In genomic region chr1:159011701-159012100, GRCh38 we compare ENCODE assay signal across 9 cellular contexts. TPM values are rescaled to one million over a fixed set of nuclear protein-coding genes. Genes with fewer than 3 reads are reported as not detected.
DNase-seq lines count a peak whose midpoint lies in the region; ATAC-seq and TF ChIP-seq lines count a peak whose summit lies in the region.
"Had no signal": no experiment of that assay in that cellular context is flagged by ENCODE, and none has a peak within 500 bp of the region (broad histone marks: within the 10 kb centered on the region; RNA-seq: fewer than 3 reads in every experiment).

No MANE protein-coding gene starts in this region.

- H3K36me3 Mint-ChIP-seq in activated T-cell treated with anti-CD3 and anti-CD28 coated beads, Interleukin-2, amount 50 U/mL, for 72 hours (ENCODE audit: insufficient read depth in 2 of 2), result peaks cover 39 to 60% of the 10 kb centered on the region in 2 donors
- peaks cover 82% of the 10 kb centered on the region for H3K36me3 Mint-ChIP-seq in activated T-helper 17 cell treated with anti-CD3 and anti-CD28 coated beads, Interleukin-2, amount 50 U/mL, for 72 hours (ENCODE audit: low read depth)
- peaks cover 34 to 51% (median 34%) of the 10 kb centered on the region in 3 donors for H3K36me3 Mint-ChIP-seq in immature natural killer cell

- TF ChIP-seq CTCF in tibial artery (IDR thresholded peaks at IDR 0.05), result no peak

- ATAC-seq in activated T-cell treated with anti-CD3 and anti-CD28 coated beads, Interleukin-2, amount 50 U/mL, for 72 hours (replicated peaks in 1 of 2), result no peak
- ATAC-seq in activated T-helper 17 cell treated with anti-CD3 and anti-CD28 coated beads, Interleukin-2, amount 50 U/mL, for 72 hours (replicated peaks), result no peak
- no peak for ATAC-seq in GM21390 (IDR thresholded peaks at IDR 0.05; ENCODE audit: unreplicated experiment)

- no peaks in the 10 kb centered on the region for H3K9me3 Mint-ChIP-seq in activated T-cell treated with anti-CD3 and anti-CD28 coated beads, Interleukin-2, amount 50 U/mL, for 72 hours
- no peaks in the 10 kb centered on the region for H3K9me3 Mint-ChIP-seq in activated T-helper 17 cell treated with anti-CD3 and anti-CD28 coated beads, Interleukin-2, amount 50 U/mL, for 72 hours
- no peaks in the 10 kb centered on the region for H3K9me3 Mint-ChIP-seq in immature natural killer cell

- H3K27ac Mint-ChIP-seq in activated T-cell treated with anti-CD3 and anti-CD28 coated beads, Interleukin-2, amount 50 U/mL, for 72 hours, result peak overlapping the region; percentile 95
- peak overlapping the region; percentile 89 for H3K27ac Mint-ChIP-seq in activated T-helper 17 cell treated with anti-CD3 and anti-CD28 coated beads, Interleukin-2, amount 50 U/mL, for 72 hours
- peak overlapping the region; percentile 79 to 98 (median 90) for H3K27ac Mint-ChIP-seq in immature natural killer cell

- H3K27me3 ChIP-seq in tibial artery, result no peaks in the 10 kb centered on the region

- H3K27me3 Mint-ChIP-seq in activated T-cell treated with anti-CD3 and anti-CD28 coated beads, Interleukin-2, amount 50 U/mL, for 72 hours (ENCODE audit: low read depth), result no peaks in the 10 kb centered on the region
- no peaks in the 10 kb centered on the region for H3K27me3 Mint-ChIP-seq in activated T-helper 17 cell treated with anti-CD3 and anti-CD28 coated beads, Interleukin-2, amount 50 U/mL, for 72 hours
- peaks cover 0 to 12% (median 7%) of the 10 kb centered on the region in 3 donors for H3K27me3 Mint-ChIP-seq in immature natural killer cell (ENCODE audit: low read depth in 3 of 3)

- DNase-seq in activated T-cell treated with anti-CD3 and anti-CD28 coated beads, Interleukin-2, amount 50 U/mL, for 72 hours, result no peak
- no peak for DNase-seq in activated T-cell treated with anti-CD3 and anti-CD28 coated beads, Interleukin-2, amount 50 U/mL, for 1 hour
- peak in 2 of 3 donors; percentile 23 to 28 for DNase-seq in immature natural killer cell
- no peak for DNase-seq in tibial artery
- DNase-seq in CD1c-positive myeloid dendritic cell (ENCODE audit: extremely low spot score), result no peak
- DNase-seq in amniotic stem cell (lab: John Stamatoyannopoulos, UW), result no peak
- DNase-seq: NCI-H510A had no signal

- H3K27ac ChIP-seq in tibial artery, result peak overlapping the region; percentile 23 to 69

- peaks cover 60% of the 10 kb centered on the region for H3K4me1 Mint-ChIP-seq in activated T-cell treated with anti-CD3 and anti-CD28 coated beads, Interleukin-2, amount 50 U/mL, for 72 hours (ENCODE audit: low read depth)
- peaks cover 29% of the 10 kb centered on the region for H3K4me1 Mint-ChIP-seq in activated T-helper 17 cell treated with anti-CD3 and anti-CD28 coated beads, Interleukin-2, amount 50 U/mL, for 72 hours
- peaks cover 74 to 85% of the 10 kb centered on the region in 2 donors for H3K4me1 Mint-ChIP-seq in immature natural killer cell

- peak overlapping the region; percentile 54 to 55 for H3K4me3 ChIP-seq in tibial artery

- peak overlapping the region; percentile 93 to 96 for H3K4me3 Mint-ChIP-seq in activated T-cell treated with anti-CD3 and anti-CD28 coated beads, Interleukin-2, amount 50 U/mL, for 72 hours
- H3K4me3 Mint-ChIP-seq in activated T-helper 17 cell treated with anti-CD3 and anti-CD28 coated beads, Interleukin-2, amount 50 U/mL, for 72 hours, result peak overlapping the region; percentile 89
- H3K4me3 Mint-ChIP-seq in immature natural killer cell, result peak overlapping the region; percentile 88 to 97 (median 92)

- no peaks in the 10 kb centered on the region for H3K9me3 ChIP-seq in tibial artery

- H3K4me1 ChIP-seq in tibial artery, result peaks cover 0 to 49% (median 9%) of the 10 kb centered on the region in 4 donors

- H3K36me3 ChIP-seq in tibial artery, result peaks cover 12 to 14% (median 13%) of the 10 kb centered on the region in 3 donors

- intact Hi-C loops in tibial artery (cut with DNase I; ENCODE audit: low total_unique reads), result no loop called here

RNA-seq across cellular contexts. Expression of gene IFI16, which starts 2.0 kb away (rescaled TPM):
- 100 to 1,000 TPM; 311 to 326 TPM for total RNA-seq in activated T-cell treated with anti-CD3 and anti-CD28 coated beads, Interleukin-2, amount 50 U/mL, for 72 hours
- 100 to 1,000 TPM; 187 to 217 TPM for total RNA-seq in activated T-helper 17 cell treated with anti-CD3 and anti-CD28 coated beads, Interleukin-2, amount 50 U/mL, for 72 hours
- 100 to 1,000 TPM in 1 of 3 donors, 10 to 100 TPM in 2; 78.8 to 205 (median 80.3) TPM for polyA plus RNA-seq in immature natural killer cell

Comparison
In these comparisons a context has a peak if more than half of its experiments do, and no peak if none do; other contexts are left out.
1. DNase-seq: peak in immature natural killer cell (2 of 3); none in activated T-cell treated with anti-CD3 and anti-CD28 coated beads, Interleukin-2, amount 50 U/mL, for 72 hours (0 of 2), activated T-cell treated with anti-CD3 and anti-CD28 coated beads, Interleukin-2, amount 50 U/mL, for 1 hour (single experiment), tibial artery (0 of 2), CD1c-positive myeloid dendritic cell (single experiment) and amniotic stem cell (single experiment).
2. Peak in every context shown above with its lines, with median percentiles within 50 percentile points of each other: H3K27ac Mint-ChIP-seq and H3K4me3 Mint-ChIP-seq.